10 cellular contexts compared by ENCODE assay signal in the genomic region with DNA sequence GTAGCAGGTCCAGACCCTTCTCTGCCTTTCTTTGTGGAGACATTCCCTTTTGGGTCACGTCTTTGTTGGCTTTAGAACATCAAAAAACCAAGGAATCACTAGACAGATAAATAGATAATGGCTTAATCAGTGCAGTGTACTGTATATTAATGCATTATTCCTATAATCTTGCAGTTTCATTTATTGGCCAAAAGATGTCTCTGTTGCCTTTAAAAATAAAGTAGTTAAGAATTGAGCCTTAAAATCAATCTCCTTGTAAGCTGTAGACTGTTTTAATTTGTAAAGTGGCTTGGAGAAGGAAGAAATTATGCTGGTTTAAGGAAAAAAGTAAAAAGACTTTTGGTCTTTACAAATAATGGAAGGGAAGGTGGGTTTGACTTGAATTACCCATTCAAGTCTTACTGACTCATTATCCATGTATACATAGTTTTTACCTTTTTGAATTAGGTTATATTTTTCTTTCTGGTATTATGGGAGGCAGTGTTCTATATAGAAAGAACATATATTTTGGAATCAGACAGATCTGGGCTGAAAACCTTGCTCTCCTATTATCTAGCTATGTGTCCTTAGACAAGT.
DNase-seq lines count a peak whose midpoint lies in the region; ATAC-seq and TF ChIP-seq lines count a peak whose summit lies in the region.
"Had no signal": no experiment of that assay in that cellular context is flagged by ENCODE, and none has a peak within 500 bp of the region (broad histone marks: within the 10 kb centered on the region; RNA-seq: fewer than 3 reads in every experiment).

No MANE protein-coding gene starts in this region.

- peak; percentile 1 for DNase-seq in NCI-H2081 treated with DMSO at 0.1 percent for 48 hours (lab: John Stamatoyannopoulos, UW)
- DNase-seq in NCI-H2081 (lab: John Stamatoyannopoulos, UW) = no peak
- peak; percentile 22 for DNase-seq in NCI-H69 (lab: John Stamatoyannopoulos, UW)
- DNase-seq in esophagus squamous epithelium (lab: John Stamatoyannopoulos, UW) = no peak
- peak; percentile 38 for DNase-seq in renal cortical epithelial cell (ENCODE audit: low read depth)
- DNase-seq in activated T-helper 2 cell treated with anti-CD3 and anti-CD28 coated beads, Interferon-gamma antibody, Interleukin-2, Interleukin-4, amounts not matched to agents 10 μg/mL and 5 μg/mL and 100 μg/mL, durations not matched to agents 14 hours and 24 hours and 36 hours (ENCODE audit: low spot score) = no peak
- no peak for DNase-seq in putamen (ENCODE audit: low spot score)
- DNase-seq: T-cell had no signal

- WGBS in esophagus squamous epithelium, 2 donors = 33 to 73% methylated on average over 1 of the region's 1 CpG

- no peak overlapping the region for H3K4me3 Mint-ChIP-seq in activated T-helper 2 cell treated with anti-CD3 and anti-CD28 coated beads, Interferon-gamma antibody, Interleukin-2, Interleukin-4, amounts not matched to agents 10 μg/mL and 5 μg/mL and 100 μg/mL, durations not matched to agents 14 hours and 24 hours and 36 hours (ENCODE audit: low read depth)
- H3K4me3 Mint-ChIP-seq: T-cell had no signal

- no peaks in the 10 kb centered on the region for H3K9me3 ChIP-seq in esophagus squamous epithelium
- H3K9me3 ChIP-seq: BLaER1 treated with 17β-estradiol and CSF1 and Interleukin-3, amounts not matched to agents 10 nM and 100 nM had no signal

- H3K4me1 ChIP-seq in esophagus squamous epithelium = peaks cover 0 to 47% (median 16%) of the 10 kb centered on the region in 3 donors

- intact Hi-C loops in esophagus squamous epithelium (cut with DNase I) = loop anchor here (10.0 kb wide), 1 partner anchor 310 kb away; no protein-coding TSS in a partner anchor
- intact Hi-C loops in activated T-helper 2 cell treated with anti-CD3 and anti-CD28 coated beads, Interferon-gamma antibody, Interleukin-2, Interleukin-4, amounts not matched to agents 10 μg/mL and 5 μg/mL and 100 μg/mL, durations not matched to agents 14 hours and 24 hours and 36 hours (cut with micrococcal nuclease) = loop anchor here (1.0 kb wide), 2 partner anchors 305 to 345 kb away; no protein-coding TSS in a partner anchor

- peak overlapping the region in 3 of 4 donors; percentile 15 to 78 (median 67) for H3K27ac ChIP-seq in esophagus squamous epithelium
- H3K27ac ChIP-seq: BLaER1 treated with 17β-estradiol and CSF1 and Interleukin-3, amounts not matched to agents 10 nM and 100 nM had no signal

- peaks cover 3% of the 10 kb centered on the region for H3K4me1 Mint-ChIP-seq in activated T-helper 2 cell treated with anti-CD3 and anti-CD28 coated beads, Interferon-gamma antibody, Interleukin-2, Interleukin-4, amounts not matched to agents 10 μg/mL and 5 μg/mL and 100 μg/mL, durations not matched to agents 14 hours and 24 hours and 36 hours (ENCODE audit: low read depth)
- H3K4me1 Mint-ChIP-seq: T-cell had no signal

- no peak for TF ChIP-seq POLR2A in esophagus squamous epithelium (IDR thresholded peaks at IDR 0.05)

- H3K27ac Mint-ChIP-seq in activated T-helper 2 cell treated with anti-CD3 and anti-CD28 coated beads, Interferon-gamma antibody, Interleukin-2, Interleukin-4, amounts not matched to agents 10 μg/mL and 5 μg/mL and 100 μg/mL, durations not matched to agents 14 hours and 24 hours and 36 hours = no peak overlapping the region
- H3K27ac Mint-ChIP-seq: T-cell had no signal

- ATAC-seq in HG03469 (IDR thresholded peaks at IDR 0.05; ENCODE audit: unreplicated experiment) = no peak

- peak in 5 of 6 experiments; percentile 27 to 52 (median 34) for TF ChIP-seq CTCF in esophagus squamous epithelium (IDR thresholded peaks at IDR 0.05)

- no peak overlapping the region for H3K4me3 ChIP-seq in esophagus squamous epithelium
- H3K4me3 ChIP-seq: BLaER1 treated with 17β-estradiol and CSF1 and Interleukin-3, amounts not matched to agents 10 nM and 100 nM had no signal

- no peaks in the 10 kb centered on the region for H3K27me3 Mint-ChIP-seq in activated T-helper 2 cell treated with anti-CD3 and anti-CD28 coated beads, Interferon-gamma antibody, Interleukin-2, Interleukin-4, amounts not matched to agents 10 μg/mL and 5 μg/mL and 100 μg/mL, durations not matched to agents 14 hours and 24 hours and 36 hours (ENCODE audit: low read depth)
- H3K27me3 Mint-ChIP-seq: T-cell had no signal

- no peaks in the 10 kb centered on the region for H3K27me3 ChIP-seq in esophagus squamous epithelium
- H3K27me3 ChIP-seq: BLaER1 treated with 17β-estradiol and CSF1 and Interleukin-3, amounts not matched to agents 10 nM and 100 nM had no signal

- H3K9me3 Mint-ChIP-seq in activated T-helper 2 cell treated with anti-CD3 and anti-CD28 coated beads, Interferon-gamma antibody, Interleukin-2, Interleukin-4, amounts not matched to agents 10 μg/mL and 5 μg/mL and 100 μg/mL, durations not matched to agents 14 hours and 24 hours and 36 hours = no peaks in the 10 kb centered on the region
- H3K9me3 Mint-ChIP-seq: T-cell had no signal

- H3K36me3 Mint-ChIP-seq in activated T-helper 2 cell treated with anti-CD3 and anti-CD28 coated beads, Interferon-gamma antibody, Interleukin-2, Interleukin-4, amounts not matched to agents 10 μg/mL and 5 μg/mL and 100 μg/mL, durations not matched to agents 14 hours and 24 hours and 36 hours (ENCODE audit: low read depth) = peaks cover 56% of the 10 kb centered on the region

- H3K36me3 ChIP-seq in esophagus squamous epithelium = peaks cover 4 to 97% (median 19%) of the 10 kb centered on the region in 3 donors

Comparison
In these comparisons a context has a peak if more than half of its experiments do, and no peak if none do; other contexts are left out.
1. DNase-seq: peak in NCI-H2081 treated with DMSO at 0.1 percent for 48 hours (single experiment), NCI-H69 (single experiment) and renal cortical epithelial cell (single experiment); none in NCI-H2081 (0 of 2), esophagus squamous epithelium (single experiment), activated T-helper 2 cell treated with anti-CD3 and anti-CD28 coated beads, Interferon-gamma antibody, Interleukin-2, Interleukin-4, amounts not matched to agents 10 μg/mL and 5 μg/mL and 100 μg/mL, durations not matched to agents 14 hours and 24 hours and 36 hours (single experiment) and putamen (single experiment).